16 cellular contexts compared by ENCODE assay signal in genomic region chr10:43905502-43906236, GRCh38.
DNase-seq lines count a peak whose midpoint lies in the region; ATAC-seq, FAIRE-seq and TF ChIP-seq lines count a peak whose summit lies in the region.
"Had no signal": no experiment of that assay in that cellular context is flagged by ENCODE, and none has a peak within 500 bp of the region (broad histone marks: within the 10 kb centered on the region; RNA-seq: fewer than 3 reads in every experiment).

No MANE protein-coding gene starts in this region.

- peak in 1 of 3 donors; percentile 35 for DNase-seq in right lobe of liver
- DNase-seq in HepG2 (ENCODE audit: low spot score), result no peak
- DNase-seq in cardiac septum (ENCODE audit: low spot score), result peak; percentile 74
- DNase-seq in pancreas, result no peak
- no peak for DNase-seq in thyroid gland
- DNase-seq in CD4-positive, alpha-beta memory T cell, result no peak
- no peak for DNase-seq in naive thymus-derived CD8-positive, alpha-beta T cell
- DNase-seq: 8988T; activated naive CD4-positive, alpha-beta T cell treated with anti-CD3 and anti-CD28 coated beads, Interleukin-2, amount 50 U/mL, for 16 hours; cerebellar nuclear complex; H9; MG63; NCI-H2171; stimulated activated naive CD8-positive, alpha-beta T cell treated with anti-CD3 and anti-CD28 coated beads, Interleukin-15, Interleukin-2, amounts not matched to agents 100 U/mL and 50 U/mL, for 24 hours had no signal

- no peak for ATAC-seq in right lobe of liver
- ATAC-seq in HepG2, result no peak
- peak in 3 of 4 donors; percentile 33 to 43 (median 42) for ATAC-seq in pancreas
- ATAC-seq in naive thymus-derived CD8-positive, alpha-beta T cell, result no peak
- no peak for ATAC-seq in HG02588 (IDR thresholded peaks at IDR 0.05; ENCODE audit: unreplicated experiment)
- ATAC-seq: stimulated activated naive CD8-positive, alpha-beta T cell treated with anti-CD3 and anti-CD28 coated beads, Interleukin-15, Interleukin-2, amounts not matched to agents 100 U/mL and 50 U/mL, for 24 hours had no signal

- H3K9me3 ChIP-seq in right lobe of liver (no peaks in the 10 kb centered on the region), HepG2 (ENCODE audit: low read length) (no peaks in the 10 kb centered on the region), pancreas (no peaks in the 10 kb centered on the region), thyroid gland (no peaks in the 10 kb centered on the region)
- no peaks in the 10 kb centered on the region for H3K9me3 ChIP-seq in CD4-positive, alpha-beta memory T cell (ENCODE audit: control insufficient read depth in 1 of 2, low read length in 2 of 2)
- H3K9me3 ChIP-seq: MG63, psoas muscle had no signal

- peaks cover 2 to 3% of the 10 kb centered on the region in 2 donors for H3K27me3 Mint-ChIP-seq in CD4-positive, alpha-beta memory T cell
- peaks cover 4 to 10% (median 9%) of the 10 kb centered on the region in 5 donors for H3K27me3 Mint-ChIP-seq in naive thymus-derived CD8-positive, alpha-beta T cell

- no peaks in the 10 kb centered on the region for H3K4me1 Mint-ChIP-seq in CD4-positive, alpha-beta memory T cell
- no peaks in the 10 kb centered on the region for H3K4me1 Mint-ChIP-seq in naive thymus-derived CD8-positive, alpha-beta T cell

- in situ Hi-C loops in HepG2 (cut with HindIII; ENCODE audit: extremely low pct_ligation_motif_present, low pct_unique_long_range_greater_than_20kb), result no loop called here

- no peak for TF ChIP-seq CTCF in right lobe of liver (IDR thresholded peaks at IDR 0.05)
- no peak for TF ChIP-seq CTCF in HepG2 (CRISPR knock-in tag; IDR thresholded peaks at IDR 0.05)
- no peak for TF ChIP-seq CTCF in pancreas (IDR thresholded peaks at IDR 0.05)
- no peak for TF ChIP-seq CTCF in thyroid gland (IDR thresholded peaks at IDR 0.05)

- no peaks in the 10 kb centered on the region for H3K36me3 ChIP-seq in right lobe of liver
- no peaks in the 10 kb centered on the region for H3K36me3 ChIP-seq in HepG2 (replicated peaks in 1 of 2; ENCODE audit: control insufficient read depth in 1 of 2, insufficient read depth in 2 of 2, low read length in 2 of 2)
- H3K36me3 ChIP-seq in pancreas, result no peaks in the 10 kb centered on the region
- no peaks in the 10 kb centered on the region for H3K36me3 ChIP-seq in thyroid gland
- H3K36me3 ChIP-seq in CD4-positive, alpha-beta memory T cell (ENCODE audit: insufficient read depth, low read length), result no peaks in the 10 kb centered on the region
- H3K36me3 ChIP-seq: MG63 had no signal

- no peaks in the 10 kb centered on the region for H3K36me3 Mint-ChIP-seq in CD4-positive, alpha-beta memory T cell
- H3K36me3 Mint-ChIP-seq in naive thymus-derived CD8-positive, alpha-beta T cell, result no peaks in the 10 kb centered on the region

- H3K4me1 ChIP-seq in right lobe of liver (peaks cover 0 to 11% (median 0%) of the 10 kb centered on the region in 4 donors), HepG2 (ENCODE audit: insufficient read depth, low read length) (peaks cover 25% of the 10 kb centered on the region), pancreas (no peaks in the 10 kb centered on the region), thyroid gland (peaks cover 0 to 11% of the 10 kb centered on the region in 2 donors)
- H3K4me1 ChIP-seq in CD4-positive, alpha-beta memory T cell (ENCODE audit: insufficient read depth, low read length), result no peaks in the 10 kb centered on the region

- peak overlapping the region in 2 of 3 donors; percentile 5 to 33 for H3K27ac ChIP-seq in right lobe of liver
- H3K27ac ChIP-seq in HepG2 (ENCODE audit: extremely low read length, insufficient read depth, low read length), result no peak overlapping the region
- H3K27ac ChIP-seq in pancreas, result no peak overlapping the region
- peak overlapping the region in 1 of 3 donors; percentile 52 for H3K27ac ChIP-seq in thyroid gland
- H3K27ac ChIP-seq in CD4-positive, alpha-beta memory T cell (ENCODE audit: low read depth, low read length), result no peak overlapping the region

- no peaks in the 10 kb centered on the region for H3K9me3 Mint-ChIP-seq in CD4-positive, alpha-beta memory T cell
- H3K9me3 Mint-ChIP-seq in naive thymus-derived CD8-positive, alpha-beta T cell, result no peaks in the 10 kb centered on the region
- H3K9me3 Mint-ChIP-seq: H9 had no signal

- TF ChIP-seq POLR2A in right lobe of liver (IDR thresholded peaks at IDR 0.05) (no peak), HepG2 (IDR thresholded peaks at IDR 0.05; ENCODE audit: insufficient read depth in 1 of 2, low read depth in 2 of 2, low read length in 2 of 2) (no peak), thyroid gland (IDR thresholded peaks at IDR 0.05) (no peak)

- CTCF ChIA-PET in HepG2 (lab: Yijun Ruan, JAX; ENCODE audit: low intra/inter-chr PET ratio, low total read pairs), result no interaction called here
- CTCF ChIA-PET in CD4-positive, alpha-beta memory T cell (lab: Charles Lee; ENCODE audit: partially characterized antibody), result interaction anchor here (1.0 kb wide), 1 partner anchor 20 kb away, joined by 3 read pairs; no protein-coding TSS in a partner anchor

- TF ChIP-seq EP300 in HepG2 (IDR thresholded peaks at IDR 0.05; ENCODE audit: low read depth in 2 of 2, low read length in 2 of 2), result no peak
- no peak for TF ChIP-seq EP300 in HepG2 (CRISPR knock-in tag; IDR thresholded peaks at IDR 0.05; ENCODE audit: borderline replicate concordance)

- POLR2A ChIA-PET in HepG2 (lab: Yijun Ruan, JAX), result no interaction called here
- POLR2A ChIA-PET in CD4-positive, alpha-beta memory T cell (lab: Charles Lee; ENCODE audit: partially characterized antibody), result no interaction called here
- POLR2A ChIA-PET in naive thymus-derived CD8-positive, alpha-beta T cell (lab: Charles Lee), result no interaction called here

- no peak for TF ChIP-seq RAD21 in HepG2 (CRISPR knock-in tag; IDR thresholded peaks at IDR 0.05)

- intact Hi-C loops in right lobe of liver (cut with DNase I), result no loop called here
- intact Hi-C loops in HepG2 (cut with micrococcal nuclease; ENCODE audit: unreplicated experiment), result no loop called here
- intact Hi-C loops in cardiac septum (cut with DNase I), result loop anchor here (5.0 kb wide), 1 partner anchor 88 kb away; no protein-coding TSS in a partner anchor
- intact Hi-C loops in pancreas (cut with DNase I), result no loop called here
- intact Hi-C loops in thyroid gland (cut with DNase I), result no loop called here
- intact Hi-C loops in CD4-positive, alpha-beta memory T cell (cut with micrococcal nuclease), result no loop called here

- no peak overlapping the region for H3K4me3 Mint-ChIP-seq in CD4-positive, alpha-beta memory T cell
- no peak overlapping the region for H3K4me3 Mint-ChIP-seq in naive thymus-derived CD8-positive, alpha-beta T cell
- H3K4me3 Mint-ChIP-seq: H9 had no signal

- H3K9ac ChIP-seq in HepG2 (ENCODE audit: insufficient read depth, low read depth, low read length), result no peak overlapping the region

- FAIRE-seq in HepG2 (lab: Jason Lieb, UNC), result no peak
- no peak for FAIRE-seq in pancreas (lab: Jason Lieb, UNC)

- no peak overlapping the region for H2AFZ ChIP-seq in HepG2 (ENCODE audit: low read length)

- H4K20me1 ChIP-seq in HepG2 (ENCODE audit: insufficient read depth, low read length), result no peaks in the 10 kb centered on the region

- BruUV-seq in HepG2 (replicated peaks; lab: Mats Ljungman, UMichigan), result no TSS peak

- H3K27ac Mint-ChIP-seq in CD4-positive, alpha-beta memory T cell, result no peak overlapping the region
- H3K27ac Mint-ChIP-seq in naive thymus-derived CD8-positive, alpha-beta T cell, result peak overlapping the region in 1 of 10 donors; percentile 24
- H3K27ac Mint-ChIP-seq: H9 had no signal

- WGBS in right lobe of liver (ENCODE audit: insufficient coverage, low coverage, low lambda C conversion rate, missing lambda C conversion rate), result 54% methylated on average over 10 of the region's 10 CpGs
- 45% methylated on average over 6 of the region's 10 CpGs for WGBS in HepG2 (ENCODE audit: low lambda C conversion rate)
- WGBS in pancreas, 2 donors, result 54 to 55% methylated on average over 10 of the region's 10 CpGs
- WGBS in thyroid gland, 2 donors, result 59 to 64% methylated on average over 10 of the region's 10 CpGs

- H3K4me2 ChIP-seq in HepG2 (ENCODE audit: low read depth, low read length), result no peak overlapping the region

- H3K79me2 ChIP-seq in HepG2 (ENCODE audit: insufficient read depth, low read length), result no peaks in the 10 kb centered on the region

- H3K27me3 ChIP-seq in right lobe of liver, result no peaks in the 10 kb centered on the region
- no peaks in the 10 kb centered on the region for H3K27me3 ChIP-seq in HepG2 (ENCODE audit: control insufficient read depth in 1 of 2, insufficient read depth in 2 of 2, low read length in 2 of 2)
- H3K27me3 ChIP-seq in pancreas, result no peaks in the 10 kb centered on the region
- no peaks in the 10 kb centered on the region for H3K27me3 ChIP-seq in thyroid gland
- no peaks in the 10 kb centered on the region for H3K27me3 ChIP-seq in CD4-positive, alpha-beta memory T cell (ENCODE audit: insufficient read depth, low read length)
- H3K27me3 ChIP-seq: MG63 had no signal

- H3K4me3 ChIP-seq in right lobe of liver (no peak overlapping the region), HepG2 (replicated peaks in 1 of 3; ENCODE audit: insufficient read depth in 1 of 3, low read depth in 2 of 3, low read length in 3 of 3) (no peak overlapping the region), pancreas (no peak overlapping the region), thyroid gland (replicated peaks in 1 of 3) (no peak overlapping the region)
- no peak overlapping the region for H3K4me3 ChIP-seq in CD4-positive, alpha-beta memory T cell (ENCODE audit: low read length in 2 of 2)
- H3K4me3 ChIP-seq: MG63, psoas muscle had no signal

TF ChIP-seq in HepG2, 621 proteins besides CTCF, POLR2A, EP300 and RAD21 (continues in another document):
- TF ChIP-seq RORA (CRISPR knock-in tag; IDR thresholded peaks at IDR 0.05), result no peak
- no peak for TF ChIP-seq THAP9 (CRISPR knock-in tag; IDR thresholded peaks at IDR 0.05; ENCODE audit: borderline replicate concordance)
- no peak for TF ChIP-seq RELA (CRISPR knock-in tag; IDR thresholded peaks at IDR 0.05)

Comparison
In these comparisons a context has a peak if more than half of its experiments do, and no peak if none do; other contexts are left out.
1. H3K27ac ChIP-seq: peak in right lobe of liver (2 of 3); none in HepG2 (single experiment), pancreas (0 of 4) and CD4-positive, alpha-beta memory T cell (single experiment).
2. ATAC-seq: peak in pancreas (3 of 4); none in right lobe of liver (0 of 4), HepG2 (single experiment), naive thymus-derived CD8-positive, alpha-beta T cell (0 of 2) and HG02588 (single experiment).